Comparison of ENCODE assay signal across 1 cellular context in the genomic region with DNA sequence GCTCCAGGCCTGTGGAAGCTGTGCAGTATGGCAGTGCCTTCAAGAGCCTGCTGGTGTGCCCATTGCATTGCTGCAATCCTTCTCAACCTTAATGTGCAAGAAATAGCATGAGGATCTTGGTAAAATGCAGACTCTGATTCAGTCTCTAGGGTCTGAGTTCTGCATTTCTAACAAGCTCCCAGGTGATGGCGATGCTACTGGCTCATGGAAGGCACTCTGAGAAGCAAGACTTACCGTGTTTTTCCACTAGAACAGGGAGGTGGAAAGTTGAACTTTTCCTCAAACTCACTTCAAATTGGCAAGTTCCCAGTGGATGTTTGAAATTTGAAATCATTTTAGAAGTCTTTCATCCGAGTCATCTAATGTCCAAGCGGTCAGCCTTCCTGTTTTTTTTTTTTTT.
TF ChIP-seq lines count a peak whose summit lies in the region.

No MANE protein-coding gene starts in this region.

TF ChIP-seq in H1, 55 proteins besides CTCF, POLR2A, EP300 and RAD21:
- TF ChIP-seq SIX5 (IDR thresholded peaks at IDR 0.05; ENCODE audit: low read depth, low read length) (no peak), ZNF274 (IDR thresholded peaks at IDR 0.05; ENCODE audit: borderline replicate concordance, extremely low read depth, low read length) (no peak), CBX5 (IDR thresholded peaks at IDR 0.05; ENCODE audit: low read depth, low read length) (no peak), RBBP5 (IDR thresholded peaks at IDR 0.05; ENCODE audit: borderline replicate concordance, low read depth, low read length) (no peak), CHD1 (IDR thresholded peaks at IDR 0.05; ENCODE audit: low read depth, low read length) (no peak), GTF2F1 (IDR thresholded peaks at IDR 0.05; ENCODE audit: borderline replicate concordance, low read depth, low read length) (no peak), YY1 (IDR thresholded peaks at IDR 0.05; ENCODE audit: low read depth, low read length) (no peak), EGR1 (IDR thresholded peaks at IDR 0.05; ENCODE audit: borderline replicate concordance, low read depth, low read length) (no peak)
- TF ChIP-seq, protein P1, sequence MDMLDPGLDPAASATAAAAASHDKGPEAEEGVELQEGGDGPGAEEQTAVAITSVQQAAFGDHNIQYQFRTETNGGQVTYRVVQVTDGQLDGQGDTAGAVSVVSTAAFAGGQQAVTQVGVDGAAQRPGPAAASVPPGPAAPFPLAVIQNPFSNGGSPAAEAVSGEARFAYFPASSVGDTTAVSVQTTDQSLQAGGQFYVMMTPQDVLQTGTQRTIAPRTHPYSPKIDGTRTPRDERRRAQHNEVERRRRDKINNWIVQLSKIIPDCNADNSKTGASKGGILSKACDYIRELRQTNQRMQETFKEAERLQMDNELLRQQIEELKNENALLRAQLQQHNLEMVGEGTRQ (IDR thresholded peaks at IDR 0.05; ENCODE audit: low read length), result no peak
TF ChIP-seq in H1: peak in this region for 0.
